6 cellular contexts compared by ENCODE assay signal in genomic region chr7:64348713-64349210, GRCh38. TPM values are rescaled to one million over a fixed set of nuclear protein-coding genes. Genes with fewer than 3 reads are reported as not detected.
A peak's percentile ranks its signal among the peaks of the same experiment; 100 is the strongest.
DNase-seq lines count a peak whose midpoint lies in the region; ATAC-seq and TF ChIP-seq lines count a peak whose summit lies in the region.
"Not testable (repeated sequence)": the region's sequence is repeated elsewhere in the genome, so short reads cannot be mapped to it uniquely, and the experiment has no call there.

No MANE protein-coding gene starts in this region.

- not testable (repeated sequence) for ATAC-seq in CD4-positive, alpha-beta T cell (ENCODE audit: poor library complexity); Panc1

- in situ Hi-C loops in KBM-7 (cut with MboI; ENCODE audit: low pct_unique_long_range_greater_than_20kb, low sequenced_read_pairs); Panc1 (cut with HindIII; ENCODE audit: low pct_unique_long_range_greater_than_20kb, low sequenced_read_pairs); mammary epithelial cell (cut with MboI; ENCODE audit: low sequenced_read_pairs in 2 of 2): not testable (repeated sequence)

- not testable (repeated sequence) for TF ChIP-seq CTCF in CD4-positive, alpha-beta T cell (IDR thresholded peaks at IDR 0.05); Panc1 (IDR thresholded peaks at IDR 0.05); mammary epithelial cell (conservative IDR thresholded peaks at IDR 0.05 in 1 of 2, IDR thresholded peaks at IDR 0.05 in 1 of 2; ENCODE audit: extremely low read depth in 1 of 2, insufficient read depth in 1 of 2, low read depth in 1 of 2, low read length in 2 of 2); endodermal cell (conservative IDR thresholded peaks at IDR 0.05)

- 77% methylated on average over 3 of the region's 3 CpGs for WGBS in mammary epithelial cell (ENCODE audit: low coverage, missing lambda C conversion rate)
- WGBS in endodermal cell (ENCODE audit: insufficient coverage in 1 of 2, insufficient read length in 1 of 2), 2 experiments, result 80 to 84% methylated on average over 1 to 3 of the region's 3 CpGs

- not testable (repeated sequence) for H3K4me1 Mint-ChIP-seq in CD4-positive, alpha-beta T cell (ENCODE audit: low read depth); endodermal cell

- not testable (repeated sequence) for H3K27me3 ChIP-seq in CD4-positive, alpha-beta T cell (ENCODE audit: control insufficient read depth, insufficient read depth, low read length); Panc1 (ENCODE audit: control insufficient read depth, insufficient read depth, low read length); mammary epithelial cell (ENCODE audit: insufficient read depth, low read length); endodermal cell (ENCODE audit: control insufficient read depth, insufficient read depth, low read length, poor library complexity, severe bottlenecking); subcutaneous abdominal adipose tissue (ENCODE audit: control insufficient read depth in 5 of 5, insufficient read depth in 4 of 5, low read length in 5 of 5)

- DNase-seq in CD4-positive, alpha-beta T cell; Panc1 (ENCODE audit: low read depth, low spot score); mammary epithelial cell; endodermal cell: not testable (repeated sequence)
- peak; percentile 5 for DNase-seq in KBM-7

- H3K9me3 ChIP-seq in CD4-positive, alpha-beta T cell (ENCODE audit: control insufficient read depth, low read length), result peaks cover 97% of the 10 kb centered on the region
- peaks cover 96% of the 10 kb centered on the region for H3K9me3 ChIP-seq in Panc1 (ENCODE audit: control insufficient read depth, insufficient read depth, low read depth, low read length)
- peaks cover 47% of the 10 kb centered on the region for H3K9me3 ChIP-seq in mammary epithelial cell (replicated peaks; ENCODE audit: insufficient read depth, low read length)
- H3K9me3 ChIP-seq in endodermal cell (ENCODE audit: control insufficient read depth, low read length), result peaks cover 97% of the 10 kb centered on the region
- peaks cover 63 to 94% (median 86%) of the 10 kb centered on the region in 5 donors for H3K9me3 ChIP-seq in subcutaneous abdominal adipose tissue (ENCODE audit: control insufficient read depth in 5 of 5, low read length in 5 of 5)

- peak overlapping the region; percentile 39 for H3K27ac Mint-ChIP-seq in CD4-positive, alpha-beta T cell
- H3K27ac Mint-ChIP-seq in endodermal cell, result not testable (repeated sequence)

- H3K36me3 ChIP-seq in Panc1 (ENCODE audit: control insufficient read depth, insufficient read depth, low read length); mammary epithelial cell (ENCODE audit: insufficient read depth, low read length): not testable (repeated sequence)
- H3K36me3 ChIP-seq in endodermal cell (ENCODE audit: control insufficient read depth, insufficient read depth, low read length) (peaks cover 39% of the 10 kb centered on the region), subcutaneous abdominal adipose tissue (ENCODE audit: control insufficient read depth in 5 of 5, insufficient read depth in 5 of 5, low read length in 5 of 5) (peaks cover 2 to 26% (median 18%) of the 10 kb centered on the region in 5 donors)

- H3K79me2 ChIP-seq in mammary epithelial cell (ENCODE audit: insufficient read depth, low read length), result not testable (repeated sequence)

- H3K4me1 ChIP-seq in Panc1 (ENCODE audit: control insufficient read depth, insufficient read depth, low read length); mammary epithelial cell (ENCODE audit: insufficient read depth, low read length); endodermal cell (ENCODE audit: control insufficient read depth, insufficient read depth, low read length); subcutaneous abdominal adipose tissue (ENCODE audit: control insufficient read depth in 5 of 5, insufficient read depth in 5 of 5, low read length in 5 of 5): not testable (repeated sequence)

- not testable (repeated sequence) for H3K4me3 ChIP-seq in Panc1 (ENCODE audit: low read depth in 2 of 2, low read length in 2 of 2); mammary epithelial cell (replicated peaks in 1 of 3; ENCODE audit: insufficient read depth in 1 of 3, low read depth in 2 of 3, low read length in 3 of 3)
- H3K4me3 ChIP-seq in endodermal cell (ENCODE audit: low read length) (peak overlapping the region; percentile 67), subcutaneous abdominal adipose tissue (ENCODE audit: low read depth in 1 of 5, low read length in 5 of 5) (peak overlapping the region in 4 of 5 donors; percentile 29 to 58 (median 44))

- peaks cover 17% of the 10 kb centered on the region for H3K9me3 Mint-ChIP-seq in CD4-positive, alpha-beta T cell
- H3K9me3 Mint-ChIP-seq in endodermal cell, result peaks cover 85% of the 10 kb centered on the region

- not testable (repeated sequence) for H3K4me3 Mint-ChIP-seq in CD4-positive, alpha-beta T cell; endodermal cell

- dilution Hi-C loops in mammary epithelial cell (cut with HindIII; ENCODE audit: low sequenced_read_pairs), result not testable (repeated sequence)

- peaks cover 95% of the 10 kb centered on the region for H3K36me3 Mint-ChIP-seq in CD4-positive, alpha-beta T cell (ENCODE audit: low read depth)
- not testable (repeated sequence) for H3K36me3 Mint-ChIP-seq in endodermal cell (ENCODE audit: low read depth)

- not testable (repeated sequence) for H2AFZ ChIP-seq in mammary epithelial cell (ENCODE audit: low read depth, low read length)

- BruUV-seq in Panc1 (replicated peaks; lab: Mats Ljungman, UMichigan) (TSS peak; percentile 30), mammary epithelial cell (replicated peaks; lab: Mats Ljungman, UMichigan) (TSS peak; percentile 18)

- not testable (repeated sequence) for H4K20me1 ChIP-seq in mammary epithelial cell (ENCODE audit: insufficient read depth, low read length)

- CTCF ChIA-PET in CD4-positive, alpha-beta T cell (lab: Charles Lee); Panc1 (lab: Charles Lee); mammary epithelial cell (lab: Charles Lee; ENCODE audit: low non-redundant PET): not testable (repeated sequence)

- H3K27ac ChIP-seq in CD4-positive, alpha-beta T cell (ENCODE audit: low read depth, low read length); Panc1 (ENCODE audit: low read length); mammary epithelial cell (ENCODE audit: insufficient read depth, low read depth, low read length); endodermal cell (ENCODE audit: low read depth, low read length); subcutaneous abdominal adipose tissue (ENCODE audit: low read depth, low read length): not testable (repeated sequence)

- POLR2A ChIA-PET in CD4-positive, alpha-beta T cell (lab: Charles Lee); Panc1 (lab: Charles Lee): not testable (repeated sequence)

- H3K27me3 Mint-ChIP-seq in CD4-positive, alpha-beta T cell; endodermal cell (ENCODE audit: insufficient read depth): not testable (repeated sequence)

- intact Hi-C loops in CD4-positive, alpha-beta T cell (cut with DNase I, micrococcal nuclease), result loop anchor here (5.0 kb wide), 2 partner anchors 36 to 179 kb away; partner anchors contain the start of gene ZNF736 (in 1 of the 2)
- intact Hi-C loops in Panc1 (cut with micrococcal nuclease; ENCODE audit: unreplicated experiment); mammary epithelial cell (cut with micrococcal nuclease): not testable (repeated sequence)

- H3K4me2 ChIP-seq in mammary epithelial cell (ENCODE audit: insufficient read depth, low read depth, low read length), result not testable (repeated sequence)

- not testable (repeated sequence) for H3K9ac ChIP-seq in mammary epithelial cell (ENCODE audit: insufficient read depth, low read length); endodermal cell (ENCODE audit: extremely low read depth, low read length, poor library complexity, severe bottlenecking); subcutaneous abdominal adipose tissue (ENCODE audit: low read length in 5 of 5)

RNA-seq across cellular contexts. Expression of gene ZNF736, which starts 35.0 kb away (rescaled TPM):
- 10 to 100 TPM; 29.9 to 30.8 TPM for total RNA-seq in CD4-positive, alpha-beta T cell
- total RNA-seq in Panc1 (2021; ENCODE audit: unreplicated experiment) (29.0 TPM), mammary epithelial cell (10 to 100 TPM in 1 of 2 donors, 1 to 10 TPM in 1; 6.6 to 25.8 TPM), endodermal cell (not detected)
- polyA plus RNA-seq in Panc1 (2012; ENCODE audit: insufficient read length), result 4.4 TPM
- polyA plus RNA-seq in mammary epithelial cell, result 0.99 TPM
- polyA minus RNA-seq in mammary epithelial cell, result 5.1 TPM
- 5.9 TPM for polyA plus RNA-seq in endodermal cell (2013, experiment 1 of 2)
- polyA plus RNA-seq in endodermal cell (2013, experiment 2 of 2), result 5.2 TPM

Comparison
In these comparisons a context has a peak if more than half of its experiments do, and no peak if none do; other contexts are left out.
1. RNA of gene ZNF736, which starts 35.0 kb away (total RNA-seq): 29.9 to 30.8 TPM in CD4-positive, alpha-beta T cell, 29.0 TPM in Panc1 (single experiment) and 6.6 to 25.8 TPM in mammary epithelial cell; not detected in endodermal cell; every median in the first group is over 4 times any median in the second.